ENCODE assay signal across 8 cellular contexts in genomic region chr13:36919833-36920611, GRCh38. TPM values are rescaled to one million over a fixed set of nuclear protein-coding genes. Genes with fewer than 3 reads are reported as not detected.
A peak's percentile ranks its signal among the peaks of the same experiment; 100 is the strongest.
DNase-seq lines count a peak whose midpoint lies in the region; ATAC-seq and TF ChIP-seq lines count a peak whose summit lies in the region.

TSS of gene SMAD9 (minus strand) at chr13:36920238. CDS start at chr13:36879689, 40,549 bp downstream.

- no peaks in the 10 kb centered on the region for H4K20me1 ChIP-seq in HCT116 (ENCODE audit: insufficient read depth)

- BruUV-seq in HCT116 (replicated peaks; lab: Mats Ljungman, UMichigan), result no TSS peak

- ATAC-seq in HCT116 (peak; percentile 85), foreskin keratinocyte (peak; percentile 88), HG03108 (IDR thresholded peaks at IDR 0.05; ENCODE audit: unreplicated experiment) (no peak)

- H3K27ac ChIP-seq in HCT116 (ENCODE audit: low read depth, low read length) (no peak within 1 kb of the TSS), foreskin keratinocyte (no peak within 1 kb of the TSS)

- no peaks in the 10 kb centered on the region for H3K36me3 ChIP-seq in HCT116 (ENCODE audit: control insufficient read depth in 1 of 2, insufficient read depth in 2 of 2, low read length in 2 of 2)

- H3K4me2 ChIP-seq in HCT116 (ENCODE audit: low read length), result peak within 1 kb of the TSS; percentile 86

- intact Hi-C loops in HCT116 (cut with micrococcal nuclease), result no loop called here

- H3K9me2 ChIP-seq in HCT116 (ENCODE audit: insufficient read depth), result no peaks in the 10 kb centered on the region

- no peak for TF ChIP-seq CTCF in HCT116 (IDR thresholded peaks at IDR 0.05 in 2 of 3, conservative IDR thresholded peaks at IDR 0.05 in 1 of 3; ENCODE audit: borderline replicate concordance in 1 of 3, insufficient read depth in 1 of 3, low read depth in 2 of 3, low read length in 2 of 3)
- no peak for TF ChIP-seq CTCF in foreskin keratinocyte (conservative IDR thresholded peaks at IDR 0.05)
- no peak for TF ChIP-seq CTCF in nephron (IDR thresholded peaks at IDR 0.05; ENCODE audit: unreplicated experiment in 3 of 3)

- TF ChIP-seq POLR2A in HCT116 (IDR thresholded peaks at IDR 0.05; ENCODE audit: borderline replicate concordance, extremely low read depth, insufficient read depth, insufficient read length), result no peak

- no peaks in the 10 kb centered on the region for H3K36me3 Mint-ChIP-seq in nephron (ENCODE audit: low read depth)

- H3K4me1 ChIP-seq in HCT116 (ENCODE audit: control insufficient read depth in 1 of 2, insufficient read depth in 2 of 2, low read length in 2 of 2), result peaks cover 4 to 13% of the 10 kb centered on the region in 2 experiments; a peak in 3 of 4 replicates
- no peaks in the 10 kb centered on the region for H3K4me1 ChIP-seq in foreskin keratinocyte

- H3K27me3 Mint-ChIP-seq in nephron (ENCODE audit: low read depth), result no peaks in the 10 kb centered on the region

- peak within 1 kb of the TSS; percentile 64 for H2AFZ ChIP-seq in HCT116 (ENCODE audit: low read depth, low read length, poor library complexity, severe bottlenecking)

- no peak for TF ChIP-seq RAD21 in HCT116 (IDR thresholded peaks at IDR 0.05; ENCODE audit: low read depth)

- H3K9me3 ChIP-seq in HCT116 (ENCODE audit: control insufficient read depth in 1 of 2, insufficient read depth in 1 of 2, low read depth in 1 of 2, low read length in 2 of 2), result no peaks in the 10 kb centered on the region

- POLR2A ChIA-PET in HCT116 (lab: Charles Lee), result no interaction called here

- H3K27me3 ChIP-seq in HCT116 (ENCODE audit: insufficient read depth, low read length) (no peaks in the 10 kb centered on the region), foreskin keratinocyte (peaks cover 37% of the 10 kb centered on the region)

- CTCF ChIA-PET in HCT116 (lab: Charles Lee), result no interaction called here

- peak within 1 kb of the TSS; percentile 95 to 98 (median 96) for H3K4me3 Mint-ChIP-seq in nephron

- no peaks in the 10 kb centered on the region for H3K79me2 ChIP-seq in HCT116 (ENCODE audit: insufficient read depth, low read length)

- H3K4me3 ChIP-seq in HCT116 (replicated peaks in 1 of 2; ENCODE audit: low read depth in 1 of 2, low read length in 2 of 2), result peak within 1 kb of the TSS; percentile 47 to 60

- peak within 1 kb of the TSS; percentile 40 for H3K9ac ChIP-seq in HCT116 (ENCODE audit: low read length)

- peaks cover 59% of the 10 kb centered on the region for H3K4me1 Mint-ChIP-seq in nephron

- peak within 1 kb of the TSS; percentile 91 to 98 (median 98) for H3K27ac Mint-ChIP-seq in nephron

- DNase-seq in NCI-H524 (lab: John Stamatoyannopoulos, UW) (peak; percentile 30 to 56), NCI-H524 treated with DMSO at 0.1 percent for 48 hours (lab: John Stamatoyannopoulos, UW) (no peak), HCT116 (ENCODE audit: low read depth, low spot score) (peak; percentile 1), NCI-H1930 (lab: John Stamatoyannopoulos, UW) (peak; percentile 52 to 64), foreskin keratinocyte (no peak)
- peak; percentile 31 to 46 for DNase-seq in activated T-cell treated with anti-CD3 and anti-CD28 coated beads, Interleukin-2, amount 50 U/mL, for 48 hours

- H3K9me3 Mint-ChIP-seq in nephron, result no peaks in the 10 kb centered on the region

- RAD21 ChIA-PET in HCT116 (lab: Charles Lee; ENCODE audit: low non-redundant PET in 1 of 2, low total read pairs in 2 of 2, uncharacterized antibody in 2 of 2, unreplicated experiment in 2 of 2), result no interaction called here

TF ChIP-seq in HCT116, 20 proteins besides CTCF, POLR2A, EP300 and RAD21:
- TF ChIP-seq EZH2phosphoT487 (IDR thresholded peaks at IDR 0.05; ENCODE audit: borderline replicate concordance), result no peak
- 0 out of 2 replicates have a peak, but pooled peaks have one; percentile 18 for TF ChIP-seq ZFX (IDR thresholded peaks at IDR 0.05)

RNA-seq across cellular contexts. Expression of gene SMAD9, which starts in this region (rescaled TPM):
- total RNA-seq in HCT116 (2021; ENCODE audit: unreplicated experiment), result 4.3 TPM
- polyA plus RNA-seq in HCT116 (2012), result 1.0 and 1.4 TPM in 2 replicates
- 0.32 and 0.34 TPM in 2 replicates for total RNA-seq in foreskin keratinocyte
- 0.06 and 0.07 TPM in 2 replicates for polyA plus RNA-seq in foreskin keratinocyte

Comparison
In these comparisons a context has a peak if more than half of its experiments do, and no peak if none do; other contexts are left out.
1. DNase-seq: peak in NCI-H524 (2 of 2), HCT116 (single experiment), NCI-H1930 (2 of 2) and activated T-cell treated with anti-CD3 and anti-CD28 coated beads, Interleukin-2, amount 50 U/mL, for 48 hours (2 of 2); none in NCI-H524 treated with DMSO at 0.1 percent for 48 hours (single experiment) and foreskin keratinocyte (0 of 2).
2. Peak in ATAC-seq in foreskin keratinocyte; RNA of the gene not detected or under 1 TPM.